Comparison of ENCODE assay signal across 20 cellular contexts in the genomic region with DNA sequence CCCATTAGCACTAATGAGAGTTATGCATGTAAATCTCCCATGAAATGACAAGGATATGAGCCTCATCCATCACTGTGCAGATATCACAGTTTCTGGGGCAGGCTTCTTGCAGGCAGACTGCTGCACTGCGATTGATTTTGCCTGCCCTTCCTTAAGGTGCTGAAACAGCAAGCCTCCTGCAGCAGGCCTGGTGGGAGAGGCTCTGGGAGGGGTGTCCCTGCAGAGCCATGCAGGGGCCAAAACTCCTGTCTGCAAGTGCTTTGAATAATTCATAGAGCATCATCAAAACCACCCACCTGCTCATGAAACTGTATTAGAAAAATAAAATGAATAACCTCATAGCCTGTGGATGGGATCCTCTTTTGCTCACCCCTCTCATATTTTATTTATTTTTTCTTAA.
"Had no signal": no experiment of that assay in that cellular context is flagged by ENCODE, and none has a peak within 500 bp of the region (broad histone marks: within the 10 kb centered on the region; RNA-seq: fewer than 3 reads in every experiment).

No MANE protein-coding gene starts in this region.

- H3K36me3 Mint-ChIP-seq: IgD-negative memory B cell had no signal

- H3K4me2 ChIP-seq: KMS-11 had no signal

- H3K4me1 ChIP-seq: SJCRH30 had no signal

- H3K36me3 ChIP-seq: SJCRH30 had no signal

- H3K27me3 Mint-ChIP-seq: IgD-negative memory B cell had no signal

- H3K27ac Mint-ChIP-seq: IgD-negative memory B cell had no signal

- H3K9me3 Mint-ChIP-seq: IgD-negative memory B cell had no signal

- DNase-seq: Kasumi-1, MM.1S, NCI-H1092 treated with DMSO at 0.1 percent for 48 hours, NCI-H1436, NCI-H187, NCI-H2029 treated with DMSO at 0.1 percent for 48 hours, NCI-H2227 treated with DMSO at 0.1 percent for 48 hours, NCI-H446, NCI-H510A, NCI-H524 treated with DMSO at 0.1 percent for 48 hours, NCI-H69, NCI-H774, RPMI8226, SHP77 treated with DMSO at 0.1 percent for 48 hours, SJCRH30 had no signal

- H3K27ac ChIP-seq: HL-60, KMS-11, SJCRH30 had no signal

- H3K4me3 Mint-ChIP-seq: IgD-negative memory B cell had no signal

- ATAC-seq: K562, SK-N-SH treated with all-trans-retinoic acid at 6 μM for 48 hours had no signal

- H3K9me3 ChIP-seq: SJCRH30 had no signal

- H3K4me3 ChIP-seq: K562, SJCRH30 had no signal
